8 cellular contexts compared by ENCODE assay signal in the genomic region with DNA sequence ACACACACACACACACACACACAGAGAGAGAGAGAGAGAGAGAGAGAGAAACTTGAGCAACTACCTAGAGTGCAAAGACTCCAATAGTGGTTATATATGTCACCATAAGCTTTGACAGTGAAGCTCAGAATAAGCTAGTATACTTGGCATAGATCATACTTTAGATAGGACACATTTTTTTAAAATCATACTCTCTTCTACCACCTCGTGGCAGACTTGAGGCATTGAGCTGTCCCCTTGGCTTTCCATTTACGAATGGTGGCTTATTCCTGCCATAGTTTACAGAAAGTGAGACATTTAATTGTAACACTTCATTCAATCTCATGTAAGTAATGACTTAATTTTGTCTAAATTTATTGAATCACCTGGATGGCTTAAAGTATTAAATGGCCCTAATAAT.
DNase-seq lines count a peak whose midpoint lies in the region; ATAC-seq and TF ChIP-seq lines count a peak whose summit lies in the region.

No MANE protein-coding gene starts in this region.

- no peak overlapping the region for H4K8ac ChIP-seq in trophoblast cell (ENCODE audit: low read depth, low read length)

- no peak overlapping the region for H2BK5ac ChIP-seq in trophoblast cell (ENCODE audit: low read depth, low read length, poor library complexity)

- H3K18ac ChIP-seq in trophoblast cell (ENCODE audit: low read length) = no peak overlapping the region

- no peak overlapping the region for H4K91ac ChIP-seq in trophoblast cell (ENCODE audit: low read depth, low read length)

- no peak overlapping the region for H2BK120ac ChIP-seq in trophoblast cell (ENCODE audit: insufficient read depth, low read length, poor library complexity)

- H3K4me3 ChIP-seq in KMS-11 (IDR thresholded peaks at IDR 0.05; ENCODE audit: insufficient read depth, low read depth, low read length) (no peak overlapping the region), brain microvascular endothelial cell (ENCODE audit: low read depth, low read length) (no peak overlapping the region), trophoblast cell (ENCODE audit: low read depth, low read length) (no peak overlapping the region), right atrium auricular region (no peak overlapping the region)

- DNase-seq in DMS 273 (lab: John Stamatoyannopoulos, UW; ENCODE audit: unreplicated experiment) (peak; percentile 50), DMS 273 treated with DMSO at 0.1 percent for 48 hours (lab: John Stamatoyannopoulos, UW) (no peak), brain microvascular endothelial cell (no peak), trophoblast cell (peak; percentile 52 to 87), right atrium auricular region (ENCODE audit: low spot score) (no peak), activated gamma-delta T cell (lab: John Stamatoyannopoulos, UW) (no peak)

- H2AFZ ChIP-seq in KMS-11 (ENCODE audit: low read depth) (no peak overlapping the region), trophoblast cell (ENCODE audit: insufficient read depth, low read length, poor library complexity) (no peak overlapping the region)

- H2AK5ac ChIP-seq in trophoblast cell (ENCODE audit: low read length) = no peak overlapping the region

- H3K27me3 ChIP-seq in KMS-11 (ENCODE audit: insufficient read depth, low read depth) (no peaks in the 10 kb centered on the region), brain microvascular endothelial cell (replicated peaks) (no peaks in the 10 kb centered on the region), trophoblast cell (ENCODE audit: insufficient read depth, low read length) (no peaks in the 10 kb centered on the region), right atrium auricular region (no peaks in the 10 kb centered on the region)

- no peak overlapping the region for H3K23ac ChIP-seq in trophoblast cell (ENCODE audit: low read length)

- no peaks in the 10 kb centered on the region for H3K36me3 ChIP-seq in KMS-11 (ENCODE audit: insufficient read depth)
- H3K36me3 ChIP-seq in brain microvascular endothelial cell (replicated peaks) = no peaks in the 10 kb centered on the region
- no peaks in the 10 kb centered on the region for H3K36me3 ChIP-seq in trophoblast cell (ENCODE audit: control insufficient read depth in 1 of 2, insufficient read depth in 2 of 2, low read length in 2 of 2)
- no peaks in the 10 kb centered on the region for H3K36me3 ChIP-seq in right atrium auricular region

- H4K20me1 ChIP-seq in KMS-11 (ENCODE audit: insufficient read depth) = no peaks in the 10 kb centered on the region

- no peaks in the 10 kb centered on the region for H3K4me1 ChIP-seq in KMS-11 (ENCODE audit: low read depth, poor library complexity, severe bottlenecking)
- peaks cover 0 to 1% of the 10 kb centered on the region in 2 experiments for H3K4me1 ChIP-seq in trophoblast cell (ENCODE audit: control insufficient read depth in 1 of 2, insufficient read depth in 2 of 2, low read length in 2 of 2)
- H3K4me1 ChIP-seq in right atrium auricular region = no peaks in the 10 kb centered on the region

- H3K4ac ChIP-seq in trophoblast cell (ENCODE audit: low read depth, low read length) = no peak overlapping the region

- no CpG with 5 or more reads among the region's 2 CpGs for WGBS in trophoblast cell (ENCODE audit: extremely low coverage, insufficient coverage, insufficient read length)

- no peak overlapping the region for H3K27ac ChIP-seq in KMS-11
- no peak overlapping the region for H3K27ac ChIP-seq in brain microvascular endothelial cell
- no peak overlapping the region for H3K27ac ChIP-seq in trophoblast cell (ENCODE audit: low read depth, low read length)
- no peak overlapping the region for H3K27ac ChIP-seq in right atrium auricular region

- H4K12ac ChIP-seq in trophoblast cell (ENCODE audit: low read depth, low read length) = no peak overlapping the region

- no peak overlapping the region for H3K14ac ChIP-seq in trophoblast cell (ENCODE audit: low read length)

- peak; percentile 95 for ATAC-seq in GM21526 (IDR thresholded peaks at IDR 0.05; ENCODE audit: low FRiP score, unreplicated experiment)

- H3K79me2 ChIP-seq in KMS-11 (ENCODE audit: insufficient read depth, low read depth) (no peaks in the 10 kb centered on the region), trophoblast cell (ENCODE audit: control insufficient read depth, insufficient read depth, low read length, poor library complexity) (no peaks in the 10 kb centered on the region)

- TF ChIP-seq CTCF in KMS-11 (conservative IDR thresholded peaks at IDR 0.05; ENCODE audit: low read depth, low read length) (0 out of 2 replicates have a peak, but pooled peaks have one; percentile 17), brain microvascular endothelial cell (IDR thresholded peaks at IDR 0.05; ENCODE audit: low read depth, low read length, missing control alignments) (peak; percentile 63), right atrium auricular region (IDR thresholded peaks at IDR 0.05) (peak in 1 of 2 donors; percentile 45)

- H2BK12ac ChIP-seq in trophoblast cell (ENCODE audit: low read length) = no peak overlapping the region

- in situ Hi-C loops in brain microvascular endothelial cell (cut with HindIII; ENCODE audit: low pct_ligation_motif_present, low sequenced_read_pairs) = no loop called here

- H3K9me3 ChIP-seq in trophoblast cell (ENCODE audit: insufficient read depth, low read depth, low read length) (no peaks in the 10 kb centered on the region), right atrium auricular region (no peaks in the 10 kb centered on the region)

- H3K4me2 ChIP-seq in KMS-11 (no peak overlapping the region), trophoblast cell (ENCODE audit: low read length) (no peak overlapping the region)

- H3K9ac ChIP-seq in KMS-11 = no peak overlapping the region
- no peak overlapping the region for H3K9ac ChIP-seq in trophoblast cell (ENCODE audit: low read length)

- no peaks in the 10 kb centered on the region for H3K79me1 ChIP-seq in trophoblast cell (ENCODE audit: low read length)

Comparison
In these comparisons a context has a peak if more than half of its experiments do, and no peak if none do; other contexts are left out.
1. DNase-seq: peak in DMS 273 (single experiment) and trophoblast cell (2 of 2); none in DMS 273 treated with DMSO at 0.1 percent for 48 hours (single experiment), brain microvascular endothelial cell (single experiment), right atrium auricular region (single experiment) and activated gamma-delta T cell (single experiment).